14 cellular contexts compared by ENCODE assay signal in genomic region chr4:178917756-178918155, GRCh38.
"Had no signal": no experiment of that assay in that cellular context is flagged by ENCODE, and none has a peak within 500 bp of the region (broad histone marks: within the 10 kb centered on the region; RNA-seq: fewer than 3 reads in every experiment).

No MANE protein-coding gene starts in this region.

- DNase-seq: activated CD4-positive, alpha-beta T cell treated with anti-CD3 and anti-CD28 coated beads for 36 hours; activated CD4-positive, alpha-beta T cell treated with anti-CD3 and anti-CD28 coated beads, Interleukin-2, amount 50 U/mL, for 48 hours; activated CD8-positive, alpha-beta memory T cell treated with anti-CD3 and anti-CD28 coated beads, Interleukin-2, amount 10 ng/mL, durations not matched to agents 7 days and 5 days; effector CD8-positive, alpha-beta T cell; kidney glomerular epithelial cell; mucosa of descending colon; naive B cell; right cardiac atrium; stimulated activated naive CD8-positive, alpha-beta T cell treated with anti-CD3 and anti-CD28 coated beads, Interleukin-15, Interleukin-2, amounts not matched to agents 100 U/mL and 50 U/mL, for 24 hours; substantia nigra; tibial artery had no signal

- H3K4me3 ChIP-seq: esophagus muscularis mucosa, gastroesophageal sphincter, mucosa of descending colon, skin epidermis, tibial artery had no signal

- ATAC-seq: activated CD4-positive, alpha-beta T cell treated with anti-CD3 and anti-CD28 coated beads for 36 hours; activated CD8-positive, alpha-beta memory T cell treated with anti-CD3 and anti-CD28 coated beads, Interleukin-2, amount 10 ng/mL, durations not matched to agents 7 days and 5 days; gastroesophageal sphincter; mucosa of descending colon; right cardiac atrium; stimulated activated naive CD8-positive, alpha-beta T cell treated with anti-CD3 and anti-CD28 coated beads, Interleukin-15, Interleukin-2, amounts not matched to agents 100 U/mL and 50 U/mL, for 24 hours had no signal

- H3K27me3 ChIP-seq: esophagus muscularis mucosa, gastroesophageal sphincter, tibial artery had no signal

- H3K4me1 ChIP-seq: esophagus muscularis mucosa, gastroesophageal sphincter, tibial artery had no signal

- H3K36me3 ChIP-seq: esophagus muscularis mucosa, gastroesophageal sphincter, tibial artery had no signal
